Comparison of ENCODE assay signal across 9 cellular contexts in genomic region chr7:85191383-85191782, GRCh38. TPM values are rescaled to one million over a fixed set of nuclear protein-coding genes. Genes with fewer than 3 reads are reported as not detected.
DNase-seq lines count a peak whose midpoint lies in the region; ATAC-seq, FAIRE-seq and TF ChIP-seq lines count a peak whose summit lies in the region.
"Had no signal": no experiment of that assay in that cellular context is flagged by ENCODE, and none has a peak within 500 bp of the region (broad histone marks: within the 10 kb centered on the region; RNA-seq: fewer than 3 reads in every experiment).

No MANE protein-coding gene starts in this region.

- no peaks in the 10 kb centered on the region for H3K36me3 Mint-ChIP-seq in nephron (ENCODE audit: low read depth)

- H3K4me1 Mint-ChIP-seq in nephron: peaks cover 22% of the 10 kb centered on the region

- DNase-seq in MM.1S: peak; percentile 19
- DNase-seq in bronchial epithelial cell (ENCODE audit: low read depth): peak; percentile 61
- no peak for DNase-seq in GM10248 (ENCODE audit: extremely low spot score)
- DNase-seq: stimulated activated CD4-positive, alpha-beta T cell treated with anti-CD3 and anti-CD28 coated beads, Interleukin-12 subunit alpha, Interleukin-12 subunit beta, amount 100 ng/mL, for 4 hours had no signal

- peaks cover 4% of the 10 kb centered on the region; the same call in 1 of the 2 replicates for H3K9me3 ChIP-seq in DOHH2 (ENCODE audit: control insufficient read depth, insufficient read depth, low read length)
- no peaks in the 10 kb centered on the region for H3K9me3 ChIP-seq in MM.1S (replicated peaks; ENCODE audit: insufficient read depth, low read length)

- H3K36me3 ChIP-seq in DOHH2 (ENCODE audit: control insufficient read depth, low read length) (no peaks in the 10 kb centered on the region), MM.1S (replicated peaks; ENCODE audit: insufficient read depth, low read length) (no peaks in the 10 kb centered on the region), bronchial epithelial cell (ENCODE audit: control insufficient read depth, insufficient read depth, low read length) (no peaks in the 10 kb centered on the region)

- no peak overlapping the region for H3K4me3 ChIP-seq in DOHH2 (ENCODE audit: low read length)
- H3K4me3 ChIP-seq in MM.1S (ENCODE audit: low read length): no peak overlapping the region
- H3K4me3 ChIP-seq in bronchial epithelial cell (ENCODE audit: low read depth, low read length): no peak overlapping the region

- no peaks in the 10 kb centered on the region for H3F3A ChIP-seq in DOHH2 (ENCODE audit: control insufficient read depth, insufficient read depth)
- peaks cover 4% of the 10 kb centered on the region; the same call in 1 of the 2 replicates for H3F3A ChIP-seq in MM.1S (ENCODE audit: insufficient read depth, low read length)

- H3K27ac ChIP-seq in DOHH2 (ENCODE audit: low read depth, low read length) (no peak overlapping the region), MM.1S (ENCODE audit: low read length) (no peak overlapping the region)

- FAIRE-seq in bronchial epithelial cell (lab: Jason Lieb, UNC): no peak

- CTCF ChIA-PET in GM10248 (lab: Yijun Ruan, JAX): no interaction called here

- H3K9ac ChIP-seq in MM.1S (ENCODE audit: low read length): no peak overlapping the region

- TF ChIP-seq CTCF in DOHH2 (IDR thresholded peaks at IDR 0.05; ENCODE audit: low read depth, low read length, poor library complexity, severe bottlenecking) (peak; percentile 32), MM.1S (IDR thresholded peaks at IDR 0.05; ENCODE audit: low read length) (peak; percentile 35), bronchial epithelial cell (IDR thresholded peaks at IDR 0.05; ENCODE audit: insufficient read depth, low read length, severe bottlenecking) (peak; percentile 39), nephron (IDR thresholded peaks at IDR 0.05; ENCODE audit: unreplicated experiment in 3 of 3) (peak; percentile 21 to 45 (median 29)), GM10248 (IDR thresholded peaks at IDR 0.05; ENCODE audit: control extremely low read depth, extremely low read depth, low read depth, missing control alignments) (no peak)

- H3K4me1 ChIP-seq in DOHH2 (ENCODE audit: control insufficient read depth, low read length): no peaks in the 10 kb centered on the region
- no peaks in the 10 kb centered on the region for H3K4me1 ChIP-seq in MM.1S (ENCODE audit: low read length)

- H3K4me2 ChIP-seq in DOHH2 (ENCODE audit: low read length) (no peak overlapping the region), MM.1S (ENCODE audit: low read depth, low read length) (no peak overlapping the region)

- no peaks in the 10 kb centered on the region for H3K9me2 ChIP-seq in DOHH2 (replicated peaks; ENCODE audit: control insufficient read depth, low read length)
- H3K9me2 ChIP-seq in MM.1S (replicated peaks; ENCODE audit: insufficient read depth, low read length): no peaks in the 10 kb centered on the region

- H4K20me1 ChIP-seq in DOHH2 (ENCODE audit: control insufficient read depth, insufficient read depth, low read depth, low read length): no peaks in the 10 kb centered on the region
- H4K20me1 ChIP-seq in MM.1S (ENCODE audit: insufficient read depth, low read length): no peaks in the 10 kb centered on the region

- H3K79me2 ChIP-seq in DOHH2 (ENCODE audit: control insufficient read depth, low read length): no peaks in the 10 kb centered on the region
- no peaks in the 10 kb centered on the region for H3K79me2 ChIP-seq in MM.1S (ENCODE audit: low read length)

- POLR2A ChIA-PET in GM10248 (lab: Yijun Ruan, JAX): no interaction called here

- H3K27me3 ChIP-seq in DOHH2 (ENCODE audit: control insufficient read depth, low read length): no peaks in the 10 kb centered on the region
- no peaks in the 10 kb centered on the region for H3K27me3 ChIP-seq in MM.1S (replicated peaks; ENCODE audit: insufficient read depth, low read length)
- H3K27me3 ChIP-seq in bronchial epithelial cell (ENCODE audit: control insufficient read depth, insufficient read depth, low read length): peaks cover 2% of the 10 kb centered on the region

- peaks cover 11% of the 10 kb centered on the region for H3K27me3 Mint-ChIP-seq in nephron (ENCODE audit: low read depth)

- no peaks in the 10 kb centered on the region for H3K9me3 Mint-ChIP-seq in nephron

- no peak overlapping the region for H3K27ac Mint-ChIP-seq in nephron

- ATAC-seq in HG02763 (IDR thresholded peaks at IDR 0.05; ENCODE audit: unreplicated experiment) (no peak), GM18502 (IDR thresholded peaks at IDR 0.05; ENCODE audit: poor library complexity, unreplicated experiment) (no peak), GM19351 (IDR thresholded peaks at IDR 0.05; ENCODE audit: unreplicated experiment) (no peak)

- no peak overlapping the region for H2AFZ ChIP-seq in MM.1S (ENCODE audit: low read length)

- no peak overlapping the region for H3K4me3 Mint-ChIP-seq in nephron

RNA-seq across cellular contexts. Expression of gene SEMA3D, which starts 4.5 kb away (rescaled TPM):
- total RNA-seq in bronchial epithelial cell: 0.79 and 1.2 TPM in 2 replicates
